In genomic region chr21:39083377-39084008, GRCh38 we compare ENCODE assay signal across 14 cellular contexts.
DNase-seq lines count a peak whose midpoint lies in the region; ATAC-seq and TF ChIP-seq lines count a peak whose summit lies in the region.
"Had no signal": no experiment of that assay in that cellular context is flagged by ENCODE, and none has a peak within 500 bp of the region (broad histone marks: within the 10 kb centered on the region; RNA-seq: fewer than 3 reads in every experiment).

No MANE protein-coding gene starts in this region.

- no peaks in the 10 kb centered on the region for H3K36me3 ChIP-seq in fibroblast of lung (ENCODE audit: control insufficient read depth, insufficient read depth, low read length)
- no peaks in the 10 kb centered on the region for H3K36me3 ChIP-seq in mucosa of stomach (ENCODE audit: control insufficient read depth, insufficient read depth, low read length)
- H3K36me3 ChIP-seq: MG63, sigmoid colon had no signal

- no peaks in the 10 kb centered on the region for H4K20me1 ChIP-seq in fibroblast of lung (ENCODE audit: control insufficient read depth, extremely low read depth, insufficient read depth, low read length)

- H3K79me2 ChIP-seq in fibroblast of lung (ENCODE audit: control insufficient read depth, insufficient read depth, low read length): no peaks in the 10 kb centered on the region

- H3K27ac ChIP-seq in fibroblast of lung (ENCODE audit: insufficient read depth, low read length): no peak overlapping the region
- H3K27ac ChIP-seq: 22Rv1, HL-60 had no signal

- H3K9ac ChIP-seq in fibroblast of lung (ENCODE audit: insufficient read depth, low read length) (no peak overlapping the region), mucosa of stomach (ENCODE audit: low read length) (peak overlapping the region; percentile 22)

- no peaks in the 10 kb centered on the region for H3K9me3 ChIP-seq in fibroblast of lung (ENCODE audit: control insufficient read depth, insufficient read depth, low read depth, low read length)
- no peaks in the 10 kb centered on the region for H3K9me3 ChIP-seq in mucosa of stomach (ENCODE audit: control insufficient read depth, low read length)
- H3K9me3 ChIP-seq: MG63, sigmoid colon had no signal

- H3K4me3 ChIP-seq in fibroblast of lung (replicated peaks in 1 of 4; ENCODE audit: control extremely low read depth in 1 of 4, insufficient read depth in 1 of 4, low read depth in 3 of 4, low read length in 4 of 4) (no peak overlapping the region), mucosa of stomach (ENCODE audit: low read length) (no peak overlapping the region)
- H3K4me3 ChIP-seq: MG63, sigmoid colon had no signal

- no peak overlapping the region for H2AFZ ChIP-seq in fibroblast of lung (ENCODE audit: low read length)

- H3K4me2 ChIP-seq in fibroblast of lung (ENCODE audit: extremely low read depth, insufficient read depth, low read length): peak overlapping the region; percentile 59

- no peak for ATAC-seq in GM18907 (IDR thresholded peaks at IDR 0.05; ENCODE audit: unreplicated experiment)
- no peak for ATAC-seq in HG03045 (IDR thresholded peaks at IDR 0.05; ENCODE audit: unreplicated experiment)

- DNase-seq in DMS53 (lab: John Stamatoyannopoulos, UW): peak; percentile 25
- no peak for DNase-seq in DMS53 treated with DMSO at 0.1 percent for 48 hours (lab: John Stamatoyannopoulos, UW; ENCODE audit: unreplicated experiment)
- DNase-seq in fibroblast of lung (ENCODE audit: low read depth in 2 of 2): peak in 1 of 2 donors; percentile 56
- no peak for DNase-seq in stimulated activated CD4-positive, alpha-beta T cell treated with anti-CD3 and anti-CD28 coated beads, Interleukin-4, amount 100 ng/mL, for 4 hours
- no peak for DNase-seq in AML-193 (lab: John Stamatoyannopoulos, UW)
- DNase-seq: activated CD4-positive, alpha-beta T cell treated with anti-CD3 and anti-CD28 coated beads for 48 hours; Calu3; MG63; sigmoid colon had no signal

- H3K4me1 ChIP-seq in fibroblast of lung (ENCODE audit: control insufficient read depth, extremely low read depth, insufficient read depth, low read length): peaks cover 3% of the 10 kb centered on the region
- H3K4me1 ChIP-seq in mucosa of stomach (ENCODE audit: control insufficient read depth, insufficient read depth, low read length): peaks cover 14% of the 10 kb centered on the region

- no peak for TF ChIP-seq CTCF in fibroblast of lung (conservative IDR thresholded peaks at IDR 0.05 in 1 of 2, IDR thresholded peaks at IDR 0.05 in 1 of 2; ENCODE audit: low read depth in 1 of 2, low read length in 2 of 2)

- H3K27me3 ChIP-seq in fibroblast of lung (ENCODE audit: control insufficient read depth, insufficient read depth, low read length) (peaks cover 3% of the 10 kb centered on the region), mucosa of stomach (ENCODE audit: control insufficient read depth, insufficient read depth, low read length) (peaks cover 7% of the 10 kb centered on the region)
- H3K27me3 ChIP-seq: MG63, sigmoid colon had no signal
